ENCODE assay signal across 15 cellular contexts in genomic region chr17:20053343-20053964, GRCh38. TPM values are rescaled to one million over a fixed set of nuclear protein-coding genes. Genes with fewer than 3 reads are reported as not detected.
DNase-seq lines count a peak whose midpoint lies in the region; ATAC-seq and TF ChIP-seq lines count a peak whose summit lies in the region.
"Had no signal": no experiment of that assay in that cellular context is flagged by ENCODE, and none has a peak within 500 bp of the region (broad histone marks: within the 10 kb centered on the region; RNA-seq: fewer than 3 reads in every experiment).

No MANE protein-coding gene starts in this region.

- H3K4me3 ChIP-seq in hepatocyte, result no peak overlapping the region
- H3K4me3 ChIP-seq: SJSA1 had no signal

- H3K9me3 ChIP-seq in hepatocyte (ENCODE audit: low read depth), result no peaks in the 10 kb centered on the region
- H3K9me3 ChIP-seq: SJSA1 had no signal

- no peaks in the 10 kb centered on the region for H4K20me1 ChIP-seq in hepatocyte (ENCODE audit: insufficient read depth, poor library complexity, severe bottlenecking)

- in situ Hi-C loops in GM13976 (cut with MboI; ENCODE audit: low sequenced_read_pairs, unreplicated experiment), result no loop called here

- no peaks in the 10 kb centered on the region for H3K9me2 ChIP-seq in hepatocyte (replicated peaks; ENCODE audit: insufficient read depth)

- H3K27me3 ChIP-seq in hepatocyte, result no peaks in the 10 kb centered on the region
- H3K27me3 ChIP-seq: SJSA1 had no signal

- no peak for ATAC-seq in left colon

- intact Hi-C loops in left colon (cut with DNase I, micrococcal nuclease), result no loop called here

- TF ChIP-seq CTCF in GM13976 (IDR thresholded peaks at IDR 0.05; ENCODE audit: borderline replicate concordance, control extremely low read depth, extremely low read depth, insufficient read depth, missing control alignments) (no peak), hepatocyte (IDR thresholded peaks at IDR 0.05; ENCODE audit: poor library complexity) (no peak)

- H2AFZ ChIP-seq in hepatocyte, result no peak overlapping the region

- WGBS in hepatocyte (ENCODE audit: low lambda C conversion rate, missing lambda C conversion rate), result 93% methylated on average over 4 of the region's 4 CpGs

- no peak overlapping the region for H3K27ac ChIP-seq in hepatocyte
- H3K27ac ChIP-seq: RWPE1, SJSA1 had no signal

- no peaks in the 10 kb centered on the region for H3K36me3 ChIP-seq in hepatocyte (replicated peaks; ENCODE audit: insufficient read depth, low read depth)
- H3K36me3 ChIP-seq: SJSA1 had no signal

- peak; percentile 47 for DNase-seq in Ammon's horn (ENCODE audit: low spot score)
- peak; percentile 81 for DNase-seq in CD1c-positive myeloid dendritic cell (ENCODE audit: extremely low spot score)
- DNase-seq in NCI-H69 (lab: John Stamatoyannopoulos, UW), result peak; percentile 46
- DNase-seq in erythroblast (lab: John Stamatoyannopoulos, UW), result peak; percentile 38 to 49
- no peak for DNase-seq in kidney tubule cell (ENCODE audit: low spot score)
- no peak for DNase-seq in GM13976 (ENCODE audit: low spot score)
- no peak for DNase-seq in left colon
- no peak for DNase-seq in hepatocyte (ENCODE audit: low spot score)
- DNase-seq: C1 segment of cervical spinal cord, H7, Kasumi-1, MM.1S, NCI-H187 treated with DMSO at 0.1 percent for 48 hours had no signal

- H3K4me1 ChIP-seq in hepatocyte (ENCODE audit: insufficient read depth), result no peaks in the 10 kb centered on the region
- H3K4me1 ChIP-seq: SJSA1 had no signal

- no peak overlapping the region for H3K4me2 ChIP-seq in hepatocyte

- no peaks in the 10 kb centered on the region for H3K79me2 ChIP-seq in hepatocyte

- no peak for TF ChIP-seq POLR2A in erythroblast (IDR thresholded peaks at IDR 0.05; ENCODE audit: low read length)

RNA-seq across cellular contexts. Expression of gene SPECC1, which starts 44.3 kb away (rescaled TPM):
- total RNA-seq in left colon, result 100 to 1,000 TPM in 1 of 2 donors, 10 to 100 TPM in 1; 86.5 to 104 TPM
- 45.1 and 57.5 TPM in 2 replicates for total RNA-seq in hepatocyte
- polyA plus RNA-seq in hepatocyte, result 20.4 and 22.9 TPM in 2 replicates

Comparison
In these comparisons a context has a peak if more than half of its experiments do, and no peak if none do; other contexts are left out.
1. DNase-seq: peak in Ammon's horn (single experiment), CD1c-positive myeloid dendritic cell (single experiment), NCI-H69 (single experiment) and erythroblast (2 of 2); none in kidney tubule cell (single experiment), GM13976 (single experiment), left colon (0 of 2) and hepatocyte (single experiment).